In the genomic region with DNA sequence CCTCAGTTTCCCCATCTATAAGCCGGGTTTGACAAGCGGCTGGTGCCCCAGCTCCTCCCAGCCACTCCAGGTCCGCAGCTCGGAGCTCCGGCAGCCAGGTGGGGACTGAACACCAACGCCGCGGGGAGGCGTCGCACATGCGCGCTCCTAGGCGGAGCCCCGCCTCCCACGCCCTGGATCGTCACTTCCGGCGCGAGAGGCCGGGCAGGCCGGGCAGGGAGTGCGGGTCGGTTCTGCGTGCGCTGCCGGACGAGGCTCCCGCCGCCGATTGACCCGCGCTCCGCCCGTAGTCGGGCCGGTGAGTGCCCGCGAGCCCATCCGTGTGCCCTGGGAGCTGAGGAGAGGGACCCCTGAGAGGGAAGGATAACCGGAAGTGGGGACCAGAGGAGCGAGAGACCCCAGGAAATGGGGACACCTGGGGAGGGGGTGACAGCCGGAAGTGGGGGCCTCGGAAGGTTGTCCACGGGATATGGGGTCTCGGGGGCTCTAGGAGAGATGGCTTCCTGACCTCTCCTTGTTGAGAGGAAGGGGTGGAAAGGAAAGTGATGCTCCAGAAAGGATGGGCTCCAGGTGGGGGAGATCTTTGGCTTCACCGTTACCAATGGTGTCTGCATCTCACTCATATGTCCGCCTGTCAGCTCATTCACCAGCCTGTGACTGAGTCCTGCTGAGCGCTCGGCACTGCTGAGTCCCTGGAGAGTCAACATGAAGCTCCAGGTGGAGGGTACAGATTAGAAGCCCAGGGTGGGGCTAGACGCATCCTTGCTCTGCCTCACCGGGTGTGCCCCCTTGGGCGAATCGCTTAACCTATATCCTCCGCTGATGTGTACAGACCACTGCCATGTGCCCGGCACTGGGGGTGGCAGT, we compare ENCODE assay signal across 8 cellular contexts. TPM values are rescaled to one million over a fixed set of nuclear protein-coding genes. Genes with fewer than 3 reads are reported as not detected.
DNase-seq lines count a peak whose midpoint lies in the region; ATAC-seq and FAIRE-seq lines count a peak whose summit lies in the region.

A gene with protein sequence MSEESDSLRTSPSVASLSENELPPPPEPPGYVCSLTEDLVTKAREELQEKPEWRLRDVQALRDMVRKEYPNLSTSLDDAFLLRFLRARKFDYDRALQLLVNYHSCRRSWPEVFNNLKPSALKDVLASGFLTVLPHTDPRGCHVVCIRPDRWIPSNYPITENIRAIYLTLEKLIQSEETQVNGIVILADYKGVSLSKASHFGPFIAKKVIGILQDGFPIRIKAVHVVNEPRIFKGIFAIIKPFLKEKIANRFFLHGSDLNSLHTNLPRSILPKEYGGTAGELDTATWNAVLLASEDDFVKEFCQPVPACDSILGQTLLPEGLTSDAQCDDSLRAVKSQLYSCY (plus strand): TSS at position 181 of the 867 bp plus-strand sequence. CDS start 4,126 bp downstream, outside the sequence.

- 3 to 7% methylated on average over 31 to 45 of the region's 55 CpGs for WGBS in mesodermal cell (ENCODE audit: insufficient coverage in 2 of 2), 2 experiments

- H3K36me3 Mint-ChIP-seq in activated CD8-positive, alpha-beta memory T cell treated with anti-CD3 and anti-CD28 coated beads, Interleukin-2, amount 10 ng/mL, durations not matched to agents 7 days and 5 days = peaks cover 2% of the 10 kb centered on the region

- peaks cover 11% of the 10 kb centered on the region for H3K4me1 ChIP-seq in endocrine pancreas (ENCODE audit: control insufficient read depth, insufficient read depth, low read length)
- peaks cover 9% of the 10 kb centered on the region for H3K4me1 ChIP-seq in mesodermal cell (ENCODE audit: control insufficient read depth, insufficient read depth, low read length, poor library complexity, severe bottlenecking)

- DNase-seq in COR-L47 (lab: John Stamatoyannopoulos, UW) (peak; percentile 91), HTR-8/SVneo (ENCODE audit: insufficient read length, low spot score) (peak; percentile 100), NOMO-1 treated with dmso at 0.1 percent for 144 hours (lab: John Stamatoyannopoulos, UW; ENCODE audit: unreplicated experiment) (peak; percentile 68)
- peak; percentile 91 for DNase-seq in activated CD8-positive, alpha-beta memory T cell treated with anti-CD3 and anti-CD28 coated beads, Interleukin-2, amount 10 ng/mL, durations not matched to agents 7 days and 5 days
- peak; percentile 88 for DNase-seq in stimulated activated CD8-positive, alpha-beta memory T cell treated with anti-CD3 and anti-CD28 coated beads, Interleukin-15, amount 100 ng/mL, for 24 hours (ENCODE audit: low read depth)

- peaks cover 20% of the 10 kb centered on the region for H3K4me1 Mint-ChIP-seq in activated CD8-positive, alpha-beta memory T cell treated with anti-CD3 and anti-CD28 coated beads, Interleukin-2, amount 10 ng/mL, durations not matched to agents 7 days and 5 days

- H3K27ac Mint-ChIP-seq in activated CD8-positive, alpha-beta memory T cell treated with anti-CD3 and anti-CD28 coated beads, Interleukin-2, amount 10 ng/mL, durations not matched to agents 7 days and 5 days = peak within 1 kb of the TSS; percentile 99

- FAIRE-seq in HTR-8/SVneo (lab: Jason Lieb, UNC) = peak; percentile 100

- ATAC-seq in GM21381 (IDR thresholded peaks at IDR 0.05; ENCODE audit: unreplicated experiment) = peak; percentile 88
- peak; percentile 99 for ATAC-seq in activated CD8-positive, alpha-beta memory T cell treated with anti-CD3 and anti-CD28 coated beads, Interleukin-2, amount 10 ng/mL, durations not matched to agents 7 days and 5 days

- H3K4me3 Mint-ChIP-seq in activated CD8-positive, alpha-beta memory T cell treated with anti-CD3 and anti-CD28 coated beads, Interleukin-2, amount 10 ng/mL, durations not matched to agents 7 days and 5 days = peak within 1 kb of the TSS; percentile 96

- H3K27me3 Mint-ChIP-seq in activated CD8-positive, alpha-beta memory T cell treated with anti-CD3 and anti-CD28 coated beads, Interleukin-2, amount 10 ng/mL, durations not matched to agents 7 days and 5 days = no peaks in the 10 kb centered on the region

- H3K9me3 ChIP-seq in endocrine pancreas (ENCODE audit: control insufficient read depth, low read length) (no peaks in the 10 kb centered on the region), mesodermal cell (ENCODE audit: control insufficient read depth, low read length) (no peaks in the 10 kb centered on the region)

- no peaks in the 10 kb centered on the region for H3K27me3 ChIP-seq in endocrine pancreas (ENCODE audit: control insufficient read depth, insufficient read depth, low read length)

- peak within 1 kb of the TSS; percentile 52 for H3K9ac ChIP-seq in endocrine pancreas (ENCODE audit: control insufficient read depth, insufficient read depth, low read length)

- CTCF ChIA-PET in activated CD8-positive, alpha-beta memory T cell treated with anti-CD3 and anti-CD28 coated beads, Interleukin-2, amount 10 ng/mL, durations not matched to agents 7 days and 5 days (lab: Charles Lee) = interaction anchor here (0.6 to 1.7 kb wide), 10 partner anchors 57 to 261 kb away, joined by 3 to 8 read pairs (median 3); a partner anchor contains a TSS

- H3K4me3 ChIP-seq in endocrine pancreas (ENCODE audit: control insufficient read depth, insufficient read depth, low read length) (peak within 1 kb of the TSS; percentile 86), mesodermal cell (ENCODE audit: extremely low read depth, insufficient read depth, low read length, poor library complexity, severe bottlenecking) (peak within 1 kb of the TSS; percentile 92)

- peak within 1 kb of the TSS; percentile 59 for H3K27ac ChIP-seq in mesodermal cell (ENCODE audit: low read depth, low read length, severe bottlenecking)

- H3K36me3 ChIP-seq in endocrine pancreas (ENCODE audit: control insufficient read depth, insufficient read depth, low read length) = no peaks in the 10 kb centered on the region
- peaks cover 13% of the 10 kb centered on the region for H3K36me3 ChIP-seq in mesodermal cell (ENCODE audit: control insufficient read depth, insufficient read depth, low read length)

- no peaks in the 10 kb centered on the region for H3K9me3 Mint-ChIP-seq in activated CD8-positive, alpha-beta memory T cell treated with anti-CD3 and anti-CD28 coated beads, Interleukin-2, amount 10 ng/mL, durations not matched to agents 7 days and 5 days (ENCODE audit: low read depth)

RNA-seq across cellular contexts. Expression of the gene that starts here (rescaled TPM):
- total RNA-seq in activated CD8-positive, alpha-beta memory T cell treated with anti-CD3 and anti-CD28 coated beads, Interleukin-2, amount 10 ng/mL, durations not matched to agents 7 days and 5 days = 10 to 100 TPM; 16.5 to 23.9 TPM
- polyA plus RNA-seq in mesodermal cell (2013, experiment 1 of 2) = 7.4 TPM
- polyA plus RNA-seq in mesodermal cell (2013, experiment 2 of 2) = 7.3 TPM

Comparison
In these comparisons a context has a peak if more than half of its experiments do, and no peak if none do; other contexts are left out.
1. Peak in every context shown above with its lines: DNase-seq, ATAC-seq, H3K4me3 ChIP-seq and H3K27ac ChIP-seq.